In genomic region chr15:72670656-72671352, GRCh38 we compare ENCODE assay signal across 8 cellular contexts. TPM values are rescaled to one million over a fixed set of nuclear protein-coding genes. Genes with fewer than 3 reads are reported as not detected.
DNase-seq lines count a peak whose midpoint lies in the region; ATAC-seq and TF ChIP-seq lines count a peak whose summit lies in the region.
"Not testable (repeated sequence)": the region's sequence is repeated elsewhere in the genome, so short reads cannot be mapped to it uniquely, and the experiment has no call there.

No MANE protein-coding gene starts in this region.

- peaks cover 16% of the 10 kb centered on the region for H3K27me3 Mint-ChIP-seq in activated T-cell treated with anti-CD3 and anti-CD28 coated beads, Interleukin-2, amount 50 U/mL, for 72 hours (ENCODE audit: low read depth)

- peak overlapping the region; percentile 58 to 87 for H3K4me3 Mint-ChIP-seq in activated T-cell treated with anti-CD3 and anti-CD28 coated beads, Interleukin-2, amount 50 U/mL, for 72 hours

- CTCF ChIA-PET in Panc1 (lab: Charles Lee), result interaction anchor here (0.7 to 2.1 kb wide), 3 partner anchors 71 to 420 kb away, joined by 3 to 20 read pairs (median 3); no protein-coding TSS in a partner anchor

- 4% methylated on average over 8 of the region's 8 CpGs for WGBS in esophagus muscularis mucosa
- 1 to 4% methylated on average over 8 of the region's 8 CpGs for WGBS in lung, 2 donors

- not testable (repeated sequence) for H3K4me1 ChIP-seq in Panc1 (ENCODE audit: control insufficient read depth, insufficient read depth, low read length); esophagus muscularis mucosa; lung (ENCODE audit: control insufficient read depth in 2 of 2, insufficient read depth in 2 of 2, low read length in 2 of 2)

- not testable (repeated sequence) for H3K9me3 Mint-ChIP-seq in activated T-cell treated with anti-CD3 and anti-CD28 coated beads, Interleukin-2, amount 50 U/mL, for 72 hours

- peak; percentile 80 for DNase-seq in ACHN
- DNase-seq in Panc1 (ENCODE audit: low read depth, low spot score), result peak; percentile 75
- DNase-seq in activated T-cell treated with anti-CD3 and anti-CD28 coated beads, Interleukin-2, amount 50 U/mL, for 72 hours, result peak; percentile 77 to 84
- DNase-seq in esophagus muscularis mucosa (ENCODE audit: extremely low spot score), result peak; percentile 92
- DNase-seq in lung (ENCODE audit: low spot score), result peak; percentile 83
- DNase-seq in stimulated activated CD4-positive, alpha-beta T cell treated with anti-CD3 and anti-CD28 coated beads, Interleukin-1b, Interleukin-23, amount 100 ng/mL, for 48 hours, result peak; percentile 74

- peak; percentile 58 for ATAC-seq in GM18870 (IDR thresholded peaks at IDR 0.05; ENCODE audit: unreplicated experiment)
- peak; percentile 69 for ATAC-seq in HG02970 (IDR thresholded peaks at IDR 0.05; ENCODE audit: low FRiP score, unreplicated experiment)
- peak; percentile 99 for ATAC-seq in Panc1
- ATAC-seq in activated T-cell treated with anti-CD3 and anti-CD28 coated beads, Interleukin-2, amount 50 U/mL, for 72 hours (replicated peaks in 1 of 2), result peak; percentile 97
- ATAC-seq in lung (ENCODE audit: insufficient read depth, low FRiP score), result peak; percentile 97

- H3K4me1 Mint-ChIP-seq in activated T-cell treated with anti-CD3 and anti-CD28 coated beads, Interleukin-2, amount 50 U/mL, for 72 hours (ENCODE audit: low read depth), result not testable (repeated sequence)

- not testable (repeated sequence) for BruUV-seq in Panc1 (replicated peaks; lab: Mats Ljungman, UMichigan)

- intact Hi-C loops in Panc1 (cut with micrococcal nuclease; ENCODE audit: unreplicated experiment), result loop anchor here (2.0 kb wide), 1 partner anchor 70 kb away; no protein-coding TSS in a partner anchor
- intact Hi-C loops in esophagus muscularis mucosa (cut with DNase I), result not testable (repeated sequence)

- H3K9me3 ChIP-seq in Panc1 (ENCODE audit: control insufficient read depth, insufficient read depth, low read depth, low read length); esophagus muscularis mucosa; lung (ENCODE audit: control insufficient read depth in 2 of 2, insufficient read depth in 1 of 2, low read length in 1 of 2): not testable (repeated sequence)

- TF ChIP-seq EP300 in esophagus muscularis mucosa (IDR thresholded peaks at IDR 0.05), result not testable (repeated sequence)

- H3K27ac Mint-ChIP-seq in activated T-cell treated with anti-CD3 and anti-CD28 coated beads, Interleukin-2, amount 50 U/mL, for 72 hours, result not testable (repeated sequence)

- not testable (repeated sequence) for H3K36me3 Mint-ChIP-seq in activated T-cell treated with anti-CD3 and anti-CD28 coated beads, Interleukin-2, amount 50 U/mL, for 72 hours (ENCODE audit: insufficient read depth in 2 of 2)

- not testable (repeated sequence) for H3K36me3 ChIP-seq in Panc1 (ENCODE audit: control insufficient read depth, insufficient read depth, low read length); esophagus muscularis mucosa; lung (ENCODE audit: control insufficient read depth in 2 of 2, insufficient read depth in 2 of 2, low read length in 2 of 2)

- peak overlapping the region; percentile 70; the same call in 1 of the 2 replicates for H3K27ac ChIP-seq in Panc1 (ENCODE audit: low read length)
- not testable (repeated sequence) for H3K27ac ChIP-seq in esophagus muscularis mucosa (replicated peaks in 1 of 4); lung (ENCODE audit: low read depth in 1 of 2, low read length in 1 of 2)

- H3K4me3 ChIP-seq in Panc1 (ENCODE audit: low read depth in 2 of 2, low read length in 2 of 2), result peak overlapping the region; percentile 25 to 51
- H3K4me3 ChIP-seq in esophagus muscularis mucosa, result peak overlapping the region; percentile 29 to 48 (median 34)
- H3K4me3 ChIP-seq in lung, result not testable (repeated sequence)

- TF ChIP-seq POLR2A in esophagus muscularis mucosa (IDR thresholded peaks at IDR 0.05; ENCODE audit: low read depth), result not testable (repeated sequence)

- not testable (repeated sequence) for H3K27me3 ChIP-seq in Panc1 (ENCODE audit: control insufficient read depth, insufficient read depth, low read length); lung (ENCODE audit: control insufficient read depth, insufficient read depth)
- peaks cover 0 to 41% (median 5%) of the 10 kb centered on the region in 4 donors for H3K27me3 ChIP-seq in esophagus muscularis mucosa

- POLR2A ChIA-PET in Panc1 (lab: Charles Lee), result not testable (repeated sequence)

- TF ChIP-seq CTCF in Panc1 (IDR thresholded peaks at IDR 0.05), result peak; percentile 93
- TF ChIP-seq CTCF in esophagus muscularis mucosa (IDR thresholded peaks at IDR 0.05), result peak; percentile 48 to 64 (median 52)
- TF ChIP-seq CTCF in lung (IDR thresholded peaks at IDR 0.05; ENCODE audit: control extremely low read depth, extremely low read depth), result peak; percentile 51

- in situ Hi-C loops in ACHN (cut with HindIII; ENCODE audit: low pct_ligation_motif_present, low pct_unique_long_range_greater_than_20kb, low sequenced_read_pairs); Panc1 (cut with HindIII; ENCODE audit: low pct_unique_long_range_greater_than_20kb, low sequenced_read_pairs): not testable (repeated sequence)

RNA-seq across cellular contexts. Expression of gene HIGD2B, which starts 15.2 kb away (rescaled TPM):
- total RNA-seq in Panc1 (2021; ENCODE audit: unreplicated experiment) (0.21 TPM), esophagus muscularis mucosa (not detected), lung (not detected)
- polyA plus RNA-seq in Panc1 (2012; ENCODE audit: insufficient read length), result not detected
- total RNA-seq in activated T-cell treated with anti-CD3 and anti-CD28 coated beads, Interleukin-2, amount 50 U/mL, for 72 hours, result under 1 TPM; 0.22 to 0.30 TPM
- polyA plus RNA-seq in lung, result not detected

RNA-seq across cellular contexts. Expression of gene BBS4, which starts 15.2 kb away (rescaled TPM):
- 17.9 TPM for total RNA-seq in Panc1 (2021; ENCODE audit: unreplicated experiment)
- polyA plus RNA-seq in Panc1 (2012; ENCODE audit: insufficient read length), result 13.9 TPM
- total RNA-seq in activated T-cell treated with anti-CD3 and anti-CD28 coated beads, Interleukin-2, amount 50 U/mL, for 72 hours, result 10 to 100 TPM; 19.0 to 27.2 TPM
- 10 to 100 TPM; 13.9 to 27.9 (median 19.0) TPM for total RNA-seq in esophagus muscularis mucosa
- 10 to 100 TPM; 25.7 to 65.3 TPM for total RNA-seq in lung
- 10 to 100 TPM; 13.0 to 13.3 TPM for polyA plus RNA-seq in lung

RNA-seq across cellular contexts. Expression of gene GOLGA6B, which starts 16.3 kb away (rescaled TPM):
- total RNA-seq in Panc1 (2021; ENCODE audit: unreplicated experiment) (not detected), esophagus muscularis mucosa (not detected), lung (not detected)
- not detected for polyA plus RNA-seq in Panc1 (2012; ENCODE audit: insufficient read length)
- under 1 TPM in 1 of 2 donors, not detected in 1; 0.51 TPM for total RNA-seq in activated T-cell treated with anti-CD3 and anti-CD28 coated beads, Interleukin-2, amount 50 U/mL, for 72 hours
- polyA plus RNA-seq in lung, result not detected
